21 cellular contexts compared by ENCODE assay signal in genomic region chr4:137361756-137362470, GRCh38.
A peak's percentile ranks its signal among the peaks of the same experiment; 100 is the strongest.
DNase-seq lines count a peak whose midpoint lies in the region; ATAC-seq, FAIRE-seq and TF ChIP-seq lines count a peak whose summit lies in the region.
"Had no signal": no experiment of that assay in that cellular context is flagged by ENCODE, and none has a peak within 500 bp of the region (broad histone marks: within the 10 kb centered on the region; RNA-seq: fewer than 3 reads in every experiment).

No MANE protein-coding gene starts in this region.

- H3K27ac Mint-ChIP-seq in astrocyte (ENCODE audit: unreplicated experiment) (no peak overlapping the region), osteocyte (ENCODE audit: unreplicated experiment) (peak overlapping the region; percentile 90)
- H3K27ac Mint-ChIP-seq: CD14-positive monocyte had no signal

- H3K79me2 ChIP-seq in astrocyte (ENCODE audit: insufficient read depth, low read length): no peaks in the 10 kb centered on the region

- H3K4me2 ChIP-seq in astrocyte (ENCODE audit: low read length): no peak overlapping the region
- H3K4me2 ChIP-seq: PC-9 had no signal

- no peak overlapping the region for H3K27ac ChIP-seq in astrocyte (ENCODE audit: low read depth, low read length)
- no peak overlapping the region for H3K27ac ChIP-seq in esophagus squamous epithelium
- H3K27ac ChIP-seq: PC-9, RWPE1 had no signal

- WGBS in esophagus squamous epithelium, 2 donors: 64% methylated on average over 3 of the region's 3 CpGs

- H3K27me3 Mint-ChIP-seq in astrocyte (ENCODE audit: low read depth, unreplicated experiment): no peaks in the 10 kb centered on the region
- H3K27me3 Mint-ChIP-seq in osteocyte (ENCODE audit: unreplicated experiment): no peaks in the 10 kb centered on the region

- H3K36me3 ChIP-seq in astrocyte (ENCODE audit: insufficient read depth, low read length) (no peaks in the 10 kb centered on the region), esophagus squamous epithelium (no peaks in the 10 kb centered on the region)

- H2AFZ ChIP-seq in astrocyte (ENCODE audit: low read depth, low read length): no peak overlapping the region
- H2AFZ ChIP-seq: PC-9 had no signal

- peak; percentile 37 for FAIRE-seq in astrocyte (lab: Jason Lieb, UNC)

- H3K9me3 ChIP-seq in astrocyte (ENCODE audit: insufficient read depth, low read depth, low read length) (no peaks in the 10 kb centered on the region), esophagus squamous epithelium (no peaks in the 10 kb centered on the region)

- H3K36me3 Mint-ChIP-seq in astrocyte (ENCODE audit: low read depth, unreplicated experiment): no peaks in the 10 kb centered on the region
- peaks cover 2% of the 10 kb centered on the region for H3K36me3 Mint-ChIP-seq in osteocyte (ENCODE audit: unreplicated experiment)
- H3K36me3 Mint-ChIP-seq: CD14-positive monocyte had no signal

- TF ChIP-seq CTCF in astrocyte (IDR thresholded peaks at IDR 0.05; ENCODE audit: insufficient read depth, low read depth, low read length): no peak
- TF ChIP-seq CTCF in fibroblast of mammary gland (conservative IDR thresholded peaks at IDR 0.05; ENCODE audit: control insufficient read depth, insufficient read depth, low read depth, low read length): no peak
- TF ChIP-seq CTCF in osteocyte (IDR thresholded peaks at IDR 0.05): no peak
- TF ChIP-seq CTCF in esophagus squamous epithelium (IDR thresholded peaks at IDR 0.05): no peak

- H3K4me3 ChIP-seq in astrocyte (ENCODE audit: insufficient read depth, low read depth, low read length): no peak overlapping the region
- no peak overlapping the region for H3K4me3 ChIP-seq in fibroblast of mammary gland (ENCODE audit: control insufficient read depth, low read depth, low read length)
- H3K4me3 ChIP-seq in esophagus squamous epithelium: no peak overlapping the region
- H3K4me3 ChIP-seq: PC-9 had no signal

- ATAC-seq in GM18907 (IDR thresholded peaks at IDR 0.05; ENCODE audit: unreplicated experiment) (no peak), HG02642 (IDR thresholded peaks at IDR 0.05; ENCODE audit: poor library complexity, unreplicated experiment) (no peak)

- peak; percentile 41 for DNase-seq in EH (ENCODE audit: low read depth)
- DNase-seq in astrocyte (ENCODE audit: low read depth): peak; percentile 42
- peak; percentile 31 for DNase-seq in fibroblast of mammary gland (ENCODE audit: low read depth)
- DNase-seq in osteocyte (ENCODE audit: extremely low spot score, unreplicated experiment): no peak
- no peak for DNase-seq in esophagus squamous epithelium (lab: John Stamatoyannopoulos, UW)
- DNase-seq: AML-193, COR-L47, DMS 273 treated with DMSO at 0.1 percent for 48 hours, GDM1, GOT3, KG1, NCI-H1048, NCI-H1436, NCI-H2029, NCI-H526, PC-9, SIG-M5 had no signal

- H3K4me3 Mint-ChIP-seq in astrocyte (ENCODE audit: unreplicated experiment): no peak overlapping the region
- no peak overlapping the region for H3K4me3 Mint-ChIP-seq in osteocyte (ENCODE audit: unreplicated experiment)
- H3K4me3 Mint-ChIP-seq: CD14-positive monocyte had no signal

- H3K9me3 Mint-ChIP-seq in astrocyte (ENCODE audit: unreplicated experiment): peaks cover 2% of the 10 kb centered on the region
- no peaks in the 10 kb centered on the region for H3K9me3 Mint-ChIP-seq in osteocyte (ENCODE audit: unreplicated experiment)

- peaks cover 3% of the 10 kb centered on the region for H3K4me1 Mint-ChIP-seq in astrocyte (ENCODE audit: low read depth, unreplicated experiment)
- H3K4me1 Mint-ChIP-seq in osteocyte (ENCODE audit: unreplicated experiment): peaks cover 57% of the 10 kb centered on the region
- H3K4me1 Mint-ChIP-seq: CD14-positive monocyte had no signal

- H3K27me3 ChIP-seq in astrocyte (ENCODE audit: insufficient read depth, low read length) (no peaks in the 10 kb centered on the region), esophagus squamous epithelium (no peaks in the 10 kb centered on the region)

- no peak for TF ChIP-seq POLR2A in esophagus squamous epithelium (IDR thresholded peaks at IDR 0.05)

- no peaks in the 10 kb centered on the region for H4K20me1 ChIP-seq in astrocyte (ENCODE audit: insufficient read depth, low read length)

- no peak overlapping the region for H3K9ac ChIP-seq in astrocyte (ENCODE audit: low read length)

- H3K4me1 ChIP-seq in astrocyte (ENCODE audit: insufficient read depth, low read length) (peaks cover 3% of the 10 kb centered on the region), esophagus squamous epithelium (no peaks in the 10 kb centered on the region)

- intact Hi-C loops in esophagus squamous epithelium (cut with DNase I): no loop called here

Comparison
In these comparisons a context has a peak if more than half of its experiments do, and no peak if none do; other contexts are left out.
1. DNase-seq: peak in EH (single experiment), astrocyte (single experiment) and fibroblast of mammary gland (single experiment); none in osteocyte (single experiment) and esophagus squamous epithelium (single experiment).